17 cellular contexts compared by ENCODE assay signal in the genomic region with DNA sequence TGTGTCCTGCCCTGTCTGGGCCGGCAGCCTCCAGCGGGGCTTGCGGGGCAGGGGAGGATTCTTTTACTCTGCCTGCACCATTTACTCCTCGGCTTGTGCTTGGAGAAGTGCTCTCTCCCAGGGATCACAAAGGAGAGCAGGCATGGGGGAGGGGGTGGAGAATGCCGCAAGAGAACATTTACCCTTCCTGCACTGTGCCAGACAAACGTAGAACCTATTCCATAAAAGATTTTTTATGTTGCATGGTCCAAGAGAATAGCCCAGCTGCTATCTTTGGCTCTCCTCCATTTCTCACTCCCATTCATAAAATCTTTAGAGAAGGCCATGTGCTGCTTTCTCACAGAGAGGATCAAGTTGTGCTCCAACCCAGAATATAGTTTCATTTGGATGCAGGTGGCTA.
A peak's percentile ranks its signal among the peaks of the same experiment; 100 is the strongest.
DNase-seq lines count a peak whose midpoint lies in the region; ATAC-seq and TF ChIP-seq lines count a peak whose summit lies in the region.
"Had no signal": no experiment of that assay in that cellular context is flagged by ENCODE, and none has a peak within 500 bp of the region (broad histone marks: within the 10 kb centered on the region; RNA-seq: fewer than 3 reads in every experiment).

No MANE protein-coding gene starts in this region.

- in situ Hi-C loops in astrocyte of the spinal cord (cut with HindIII; ENCODE audit: low sequenced_read_pairs): no loop called here

- no peak overlapping the region for H3K4ac ChIP-seq in mesendoderm (ENCODE audit: low read depth, low read length)

- H3K27ac ChIP-seq in mesendoderm (ENCODE audit: low read depth, low read length): no peak overlapping the region
- H3K27ac ChIP-seq: PC-9 had no signal

- H3K79me1 ChIP-seq in mesendoderm (ENCODE audit: low read length): no peaks in the 10 kb centered on the region

- peak; percentile 58 for DNase-seq in DMS153 (lab: John Stamatoyannopoulos, UW)
- peak; percentile 81 for DNase-seq in NCI-H2029 treated with DMSO at 0.1 percent for 48 hours (lab: John Stamatoyannopoulos, UW)
- DNase-seq in astrocyte of the spinal cord (ENCODE audit: low read depth, low spot score): peak; percentile 17
- peak; percentile 0 for DNase-seq in midbrain (lab: John Stamatoyannopoulos, UW)
- no peak for DNase-seq in cerebellar nuclear complex (lab: John Stamatoyannopoulos, UW)
- no peak for DNase-seq in mesendoderm
- DNase-seq: ACHN; activated CD4-positive, alpha-beta memory T cell treated with anti-CD3 and anti-CD28 coated beads for 36 hours; CD4-positive, alpha-beta memory T cell; islet precursor cell; MM.1S; PC-9; stimulated activated naive CD4-positive, alpha-beta T cell treated with Interleukin-2 at 50 U/mL for 16 hours had no signal

- H3K27me3 ChIP-seq in mesendoderm (ENCODE audit: insufficient read depth, low read length, poor library complexity): no peaks in the 10 kb centered on the region

- H3K56ac ChIP-seq in mesendoderm (ENCODE audit: low read length): no peak overlapping the region

- no peaks in the 10 kb centered on the region for H3K4me1 ChIP-seq in mesendoderm (ENCODE audit: control insufficient read depth, low read depth, low read length)

- H4K8ac ChIP-seq in mesendoderm (ENCODE audit: low read depth, low read length): no peak overlapping the region

- no peak overlapping the region for H2AK5ac ChIP-seq in mesendoderm (ENCODE audit: low read length)

- H3K79me2 ChIP-seq in mesendoderm (ENCODE audit: control insufficient read depth, insufficient read depth, low read length): no peaks in the 10 kb centered on the region

- H3K23ac ChIP-seq in mesendoderm (ENCODE audit: low read length): no peak overlapping the region

- no peak for TF ChIP-seq CTCF in astrocyte of the spinal cord (IDR thresholded peaks at IDR 0.05; ENCODE audit: low read depth, low read length)

- H3K18ac ChIP-seq in mesendoderm (ENCODE audit: low read length): no peak overlapping the region

- no CpG with 5 or more reads among the region's 6 CpGs for WGBS in mesendoderm (ENCODE audit: extremely low coverage, insufficient coverage, low lambda C conversion rate)

- H3K9ac ChIP-seq in mesendoderm (ENCODE audit: low read length): no peak overlapping the region

- no peak overlapping the region for H3K4me3 ChIP-seq in astrocyte of the spinal cord (ENCODE audit: low read depth, low read length)
- H3K4me3 ChIP-seq in mesendoderm (ENCODE audit: low read length): no peak overlapping the region
- H3K4me3 ChIP-seq: HAP-1, PC-9 had no signal

- H2BK15ac ChIP-seq in mesendoderm (replicated peaks; ENCODE audit: low read depth): no peak overlapping the region

- no peaks in the 10 kb centered on the region for H3K36me3 ChIP-seq in mesendoderm (ENCODE audit: control insufficient read depth, insufficient read depth, low read length)
- H3K36me3 ChIP-seq: HAP-1 had no signal

- no peak overlapping the region for H4K5ac ChIP-seq in mesendoderm (ENCODE audit: low read length)

- no peak overlapping the region for H3K4me2 ChIP-seq in mesendoderm (ENCODE audit: low read length)
- H3K4me2 ChIP-seq: PC-9 had no signal

- no peak for ATAC-seq in HG03439 (IDR thresholded peaks at IDR 0.05; ENCODE audit: unreplicated experiment)
- no peak for ATAC-seq in GM18907 (IDR thresholded peaks at IDR 0.05; ENCODE audit: unreplicated experiment)
- ATAC-seq: SK-N-SH treated with all-trans-retinoic acid at 6 μM for 48 hours had no signal

- H2BK5ac ChIP-seq in mesendoderm (ENCODE audit: low read length): no peak overlapping the region

- H2BK120ac ChIP-seq in mesendoderm (ENCODE audit: low read depth, low read length): no peak overlapping the region

Comparison
In these comparisons a context has a peak if more than half of its experiments do, and no peak if none do; other contexts are left out.
1. DNase-seq: peak in DMS153 (single experiment), NCI-H2029 treated with DMSO at 0.1 percent for 48 hours (single experiment), astrocyte of the spinal cord (single experiment) and midbrain (single experiment); none in cerebellar nuclear complex (0 of 2) and mesendoderm (single experiment).